In the genomic region with DNA sequence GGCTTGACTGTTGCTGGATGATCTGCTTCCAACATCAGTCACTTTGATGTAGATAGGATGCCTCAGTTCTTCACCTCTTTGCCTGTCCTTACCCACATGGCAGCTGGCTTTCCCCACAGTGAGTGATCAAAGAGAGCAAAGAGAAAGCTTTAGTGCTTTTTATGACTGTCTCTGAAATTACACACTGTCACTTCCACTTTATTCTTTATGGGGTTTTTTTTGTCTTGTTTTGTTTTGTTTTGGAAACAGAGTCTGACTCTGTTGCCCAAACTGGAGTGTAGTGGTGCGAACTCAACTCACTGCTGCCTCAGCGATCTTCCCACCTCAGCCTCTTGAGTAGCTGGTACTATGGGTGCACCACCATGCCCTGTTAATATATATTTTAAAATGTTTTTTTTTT, we compare ENCODE assay signal across 12 cellular contexts. TPM values are rescaled to one million over a fixed set of nuclear protein-coding genes. Genes with fewer than 3 reads are reported as not detected.
DNase-seq lines count a peak whose midpoint lies in the region; ATAC-seq and TF ChIP-seq lines count a peak whose summit lies in the region.
"Had no signal": no experiment of that assay in that cellular context is flagged by ENCODE, and none has a peak within 500 bp of the region (broad histone marks: within the 10 kb centered on the region; RNA-seq: fewer than 3 reads in every experiment).

No MANE protein-coding gene starts in this region.

- CTCF ChIA-PET in Caco-2 (lab: Charles Lee) = no interaction called here

- no peak overlapping the region for H3K4me3 Mint-ChIP-seq in activated naive CD4-positive, alpha-beta T cell treated with anti-CD3 and anti-CD28 coated beads, Interleukin-2, amount 50 U/mL, for 24 hours
- H3K4me3 Mint-ChIP-seq in T-helper 17 cell (peak overlapping the region; percentile 41), Caco-2 (ENCODE audit: unreplicated experiment) (no peak overlapping the region)
- no peak overlapping the region for H3K4me3 Mint-ChIP-seq in stimulated activated naive CD8-positive, alpha-beta T cell treated with anti-CD3 and anti-CD28 coated beads, Interleukin-15, Interleukin-2, amounts not matched to agents 100 ng/mL and 50 ng/mL, for 24 hours

- DNase-seq in activated naive CD4-positive, alpha-beta T cell treated with anti-CD3 and anti-CD28 coated beads, Interleukin-2, amount 50 U/mL, for 16 hours = no peak
- DNase-seq in T-helper 17 cell = no peak
- no peak for DNase-seq in NK-92 (lab: John Stamatoyannopoulos, UW; ENCODE audit: unreplicated experiment)
- DNase-seq in HUDEP-2 (lab: John Stamatoyannopoulos, UW; ENCODE audit: unreplicated experiment in 76 of 76) = no peak
- DNase-seq in Caco-2 = no peak
- DNase-seq: hippocampal formation; lower lobe of right lung; NCI-H2107; stimulated activated CD4-positive, alpha-beta T cell treated with anti-CD3 and anti-CD28 coated beads, Interleukin-4, amount 100 ng/mL, for 24 hours had no signal

- POLR2A ChIA-PET in Caco-2 (lab: Charles Lee) = no interaction called here

- no peaks in the 10 kb centered on the region for H3K9me3 Mint-ChIP-seq in activated naive CD4-positive, alpha-beta T cell treated with anti-CD3 and anti-CD28 coated beads, Interleukin-2, amount 50 U/mL, for 24 hours
- no peaks in the 10 kb centered on the region for H3K9me3 Mint-ChIP-seq in stimulated activated naive CD8-positive, alpha-beta T cell treated with anti-CD3 and anti-CD28 coated beads, Interleukin-15, Interleukin-2, amounts not matched to agents 100 ng/mL and 50 ng/mL, for 24 hours
- H3K9me3 Mint-ChIP-seq in Caco-2 (ENCODE audit: unreplicated experiment) = no peaks in the 10 kb centered on the region

- TF ChIP-seq CTCF in Caco-2 (IDR thresholded peaks at IDR 0.05; ENCODE audit: insufficient read depth in 1 of 2, low read depth in 1 of 2, low read length in 1 of 2, severe bottlenecking in 1 of 2, unreplicated experiment in 1 of 2) = no peak

- no peaks in the 10 kb centered on the region for H3K4me1 ChIP-seq in Caco-2
- H3K4me1 ChIP-seq: lower lobe of right lung had no signal

- BruUV-seq in Caco-2 (replicated peaks; lab: Mats Ljungman, UMichigan) = no TSS peak

- ATAC-seq in HG03135 (IDR thresholded peaks at IDR 0.05; ENCODE audit: unreplicated experiment) (peak; percentile 52), T-helper 17 cell (peak; percentile 81)
- ATAC-seq: lower lobe of right lung had no signal

- H3K27ac Mint-ChIP-seq in activated naive CD4-positive, alpha-beta T cell treated with anti-CD3 and anti-CD28 coated beads, Interleukin-2, amount 50 U/mL, for 24 hours = peak overlapping the region; percentile 76
- H3K27ac Mint-ChIP-seq in T-helper 17 cell (no peak overlapping the region), Caco-2 (ENCODE audit: unreplicated experiment) (no peak overlapping the region)
- H3K27ac Mint-ChIP-seq in stimulated activated naive CD8-positive, alpha-beta T cell treated with anti-CD3 and anti-CD28 coated beads, Interleukin-15, Interleukin-2, amounts not matched to agents 100 ng/mL and 50 ng/mL, for 24 hours = peak overlapping the region; percentile 45

- H3K36me3 ChIP-seq in Caco-2 (ENCODE audit: control insufficient read depth, insufficient read depth, low read length) = no peaks in the 10 kb centered on the region; the same call in 1 of the 2 replicates

- H3K4me3 ChIP-seq in Caco-2 (ENCODE audit: low read depth, low read length) = no peak overlapping the region
- H3K4me3 ChIP-seq: lower lobe of right lung had no signal

- intact Hi-C loops in Caco-2 (cut with micrococcal nuclease; ENCODE audit: unreplicated experiment) = no loop called here

- peaks cover 9% of the 10 kb centered on the region for H3K36me3 Mint-ChIP-seq in activated naive CD4-positive, alpha-beta T cell treated with anti-CD3 and anti-CD28 coated beads, Interleukin-2, amount 50 U/mL, for 24 hours
- H3K36me3 Mint-ChIP-seq in T-helper 17 cell (ENCODE audit: low read depth) = peaks cover 8% of the 10 kb centered on the region
- peaks cover 62% of the 10 kb centered on the region for H3K36me3 Mint-ChIP-seq in stimulated activated naive CD8-positive, alpha-beta T cell treated with anti-CD3 and anti-CD28 coated beads, Interleukin-15, Interleukin-2, amounts not matched to agents 100 ng/mL and 50 ng/mL, for 24 hours (ENCODE audit: low read depth)
- peaks cover 86% of the 10 kb centered on the region for H3K36me3 Mint-ChIP-seq in Caco-2 (ENCODE audit: insufficient read depth, unreplicated experiment)

- no peaks in the 10 kb centered on the region for H3K27me3 Mint-ChIP-seq in activated naive CD4-positive, alpha-beta T cell treated with anti-CD3 and anti-CD28 coated beads, Interleukin-2, amount 50 U/mL, for 24 hours
- H3K27me3 Mint-ChIP-seq in T-helper 17 cell (no peaks in the 10 kb centered on the region), Caco-2 (ENCODE audit: insufficient read depth, unreplicated experiment) (no peaks in the 10 kb centered on the region)
- no peaks in the 10 kb centered on the region for H3K27me3 Mint-ChIP-seq in stimulated activated naive CD8-positive, alpha-beta T cell treated with anti-CD3 and anti-CD28 coated beads, Interleukin-15, Interleukin-2, amounts not matched to agents 100 ng/mL and 50 ng/mL, for 24 hours

- H3K9me3 ChIP-seq in T-helper 17 cell (ENCODE audit: control insufficient read depth, low read length, poor library complexity, severe bottlenecking) = no peaks in the 10 kb centered on the region
- H3K9me3 ChIP-seq in Caco-2 = no peaks in the 10 kb centered on the region
- H3K9me3 ChIP-seq: lower lobe of right lung had no signal

- no peaks in the 10 kb centered on the region for H3K27me3 ChIP-seq in Caco-2 (replicated peaks; ENCODE audit: control insufficient read depth, insufficient read depth, low read length)

- H3K4me1 Mint-ChIP-seq in activated naive CD4-positive, alpha-beta T cell treated with anti-CD3 and anti-CD28 coated beads, Interleukin-2, amount 50 U/mL, for 24 hours = peaks cover 6% of the 10 kb centered on the region
- H3K4me1 Mint-ChIP-seq in T-helper 17 cell = peaks cover 4% of the 10 kb centered on the region
- H3K4me1 Mint-ChIP-seq in stimulated activated naive CD8-positive, alpha-beta T cell treated with anti-CD3 and anti-CD28 coated beads, Interleukin-15, Interleukin-2, amounts not matched to agents 100 ng/mL and 50 ng/mL, for 24 hours (ENCODE audit: low read depth) = peaks cover 17% of the 10 kb centered on the region
- no peaks in the 10 kb centered on the region for H3K4me1 Mint-ChIP-seq in Caco-2 (ENCODE audit: low read depth, unreplicated experiment)

RNA-seq across cellular contexts. Expression of a gene that starts 32.4 kb away (rescaled TPM):
- 10 to 100 TPM; 23.9 to 29.5 TPM for total RNA-seq in T-helper 17 cell
- total RNA-seq in Caco-2 (2022) = 41.2 and 48.7 TPM in 2 replicates

RNA-seq across cellular contexts. Expression of a gene that starts 54.8 kb away (rescaled TPM):
- 10 to 100 TPM; 47.2 to 52.7 TPM for total RNA-seq in T-helper 17 cell
- 96.1 and 116 TPM in 2 replicates for total RNA-seq in Caco-2 (2022)

Comparison
In these comparisons a context has a peak if more than half of its experiments do, and no peak if none do; other contexts are left out.
1. H3K27ac Mint-ChIP-seq: peak in activated naive CD4-positive, alpha-beta T cell treated with anti-CD3 and anti-CD28 coated beads, Interleukin-2, amount 50 U/mL, for 24 hours (single experiment) and stimulated activated naive CD8-positive, alpha-beta T cell treated with anti-CD3 and anti-CD28 coated beads, Interleukin-15, Interleukin-2, amounts not matched to agents 100 ng/mL and 50 ng/mL, for 24 hours (single experiment); none in T-helper 17 cell (single experiment) and Caco-2 (single experiment).